Comparison of ENCODE assay signal across 8 cellular contexts in the genomic region with DNA sequence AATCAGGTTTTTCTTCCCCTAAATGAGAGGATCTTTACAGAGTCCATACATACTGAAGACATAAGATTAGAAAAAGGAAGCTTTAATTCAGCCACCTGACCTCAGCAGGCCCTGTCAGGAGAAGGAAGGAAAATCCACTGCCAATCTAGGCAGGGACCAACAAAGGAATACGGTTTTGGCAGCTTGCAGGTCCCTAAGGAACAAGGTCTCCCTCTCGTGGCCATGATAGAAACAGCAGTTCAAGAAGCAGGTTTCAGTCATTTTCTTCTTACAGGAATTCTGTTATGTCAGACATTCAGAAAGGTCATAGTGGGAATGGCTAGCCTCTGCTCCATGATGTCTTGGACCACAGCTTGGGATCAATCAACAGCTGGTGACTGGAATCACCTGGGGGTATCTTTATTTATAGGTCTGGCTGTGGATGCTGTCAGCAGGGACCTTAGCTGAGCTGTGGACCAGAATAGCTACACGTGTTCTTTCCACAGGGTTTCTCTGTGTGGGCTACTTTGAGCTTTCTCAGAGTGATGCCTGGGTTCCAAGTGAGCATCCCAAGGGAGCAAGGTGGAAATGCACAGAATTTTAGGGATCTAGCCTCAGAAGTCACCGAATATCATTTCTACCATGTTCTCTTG. TPM values are rescaled to one million over a fixed set of nuclear protein-coding genes. Genes with fewer than 3 reads are reported as not detected.
DNase-seq lines count a peak whose midpoint lies in the region; ATAC-seq and TF ChIP-seq lines count a peak whose summit lies in the region.

No MANE protein-coding gene starts in this region.

- H3K36me3 ChIP-seq in upper lobe of left lung, result no peaks in the 10 kb centered on the region

- ATAC-seq in GM21526 (IDR thresholded peaks at IDR 0.05; ENCODE audit: low FRiP score, unreplicated experiment), result peak; percentile 69
- peak; percentile 51 to 75 for ATAC-seq in upper lobe of left lung (ENCODE audit: low FRiP score in 2 of 2)
- no peak for ATAC-seq in GM18861 (IDR thresholded peaks at IDR 0.05; ENCODE audit: unreplicated experiment)

- no peaks in the 10 kb centered on the region for H3K4me1 ChIP-seq in upper lobe of left lung

- peak; percentile 5 for DNase-seq in DMS79 treated with DMSO at 0.1 percent for 48 hours (lab: John Stamatoyannopoulos, UW)
- DNase-seq in NB4 (ENCODE audit: low read depth), result peak; percentile 67
- peak; percentile 7 for DNase-seq in SKM-1 (lab: John Stamatoyannopoulos, UW; ENCODE audit: unreplicated experiment)
- no peak for DNase-seq in dorsolateral prefrontal cortex
- DNase-seq in medulla oblongata (ENCODE audit: extremely low spot score), result peak; percentile 48
- DNase-seq in upper lobe of left lung, result peak in 1 of 2 donors; percentile 51

- H3K27me3 ChIP-seq in dorsolateral prefrontal cortex (no peaks in the 10 kb centered on the region), upper lobe of left lung (no peaks in the 10 kb centered on the region)

- H3K9me3 ChIP-seq in upper lobe of left lung, result peaks cover 4 to 17% (median 8%) of the 10 kb centered on the region in 4 donors

- peak; percentile 71 for TF ChIP-seq CTCF in NB4 (IDR thresholded peaks at IDR 0.05; ENCODE audit: low read depth, low read length)
- TF ChIP-seq CTCF in dorsolateral prefrontal cortex (IDR thresholded peaks at IDR 0.05 in 54 of 56, conservative IDR thresholded peaks at IDR 0.05 in 2 of 56; ENCODE audit: low read depth in 1 of 56, partially characterized antibody in 56 of 56), result peak in 55 of 56 donors; percentile 22 to 68 (median 56)
- peak in 5 of 6 experiments; percentile 54 to 76 (median 59) for TF ChIP-seq CTCF in upper lobe of left lung (IDR thresholded peaks at IDR 0.05)

- H3K4me3 ChIP-seq in NB4 (ENCODE audit: low read depth, low read length), result no peak overlapping the region
- H3K4me3 ChIP-seq in dorsolateral prefrontal cortex, result no peak overlapping the region
- H3K4me3 ChIP-seq in upper lobe of left lung, result no peak overlapping the region

- intact Hi-C loops in dorsolateral prefrontal cortex (cut with DNase I), result no loop called here

- no peak for TF ChIP-seq EP300 in upper lobe of left lung (IDR thresholded peaks at IDR 0.05)

- TF ChIP-seq POLR2A in NB4 (IDR thresholded peaks at IDR 0.05; ENCODE audit: extremely low read depth, insufficient read length) (no peak), upper lobe of left lung (IDR thresholded peaks at IDR 0.05) (no peak)

- H3K27ac ChIP-seq in dorsolateral prefrontal cortex, result no peak overlapping the region
- no peak overlapping the region for H3K27ac ChIP-seq in upper lobe of left lung

- 50 to 52% methylated on average over 4 of the region's 4 CpGs for WGBS in upper lobe of left lung, 2 donors

RNA-seq across cellular contexts. Expression of gene CMSS1, which starts 9.4 kb away (rescaled TPM):
- total RNA-seq in dorsolateral prefrontal cortex (10 to 100 TPM; 13.7 to 69.0 (median 39.0) TPM), upper lobe of left lung (10 to 100 TPM in 3 of 6 donors, 1 to 10 TPM in 3; 4.0 to 21.1 (median 12.0) TPM)

Comparison
In these comparisons a context has a peak if more than half of its experiments do, and no peak if none do; other contexts are left out.
1. DNase-seq: peak in DMS79 treated with DMSO at 0.1 percent for 48 hours (single experiment), NB4 (single experiment), SKM-1 (single experiment) and medulla oblongata (single experiment); none in dorsolateral prefrontal cortex (0 of 10).
2. Peak in every context shown above with its lines, with median percentiles within 50 percentile points of each other: CTCF ChIP-seq.